Comparison of ENCODE assay signal across 1 cellular context in the genomic region with DNA sequence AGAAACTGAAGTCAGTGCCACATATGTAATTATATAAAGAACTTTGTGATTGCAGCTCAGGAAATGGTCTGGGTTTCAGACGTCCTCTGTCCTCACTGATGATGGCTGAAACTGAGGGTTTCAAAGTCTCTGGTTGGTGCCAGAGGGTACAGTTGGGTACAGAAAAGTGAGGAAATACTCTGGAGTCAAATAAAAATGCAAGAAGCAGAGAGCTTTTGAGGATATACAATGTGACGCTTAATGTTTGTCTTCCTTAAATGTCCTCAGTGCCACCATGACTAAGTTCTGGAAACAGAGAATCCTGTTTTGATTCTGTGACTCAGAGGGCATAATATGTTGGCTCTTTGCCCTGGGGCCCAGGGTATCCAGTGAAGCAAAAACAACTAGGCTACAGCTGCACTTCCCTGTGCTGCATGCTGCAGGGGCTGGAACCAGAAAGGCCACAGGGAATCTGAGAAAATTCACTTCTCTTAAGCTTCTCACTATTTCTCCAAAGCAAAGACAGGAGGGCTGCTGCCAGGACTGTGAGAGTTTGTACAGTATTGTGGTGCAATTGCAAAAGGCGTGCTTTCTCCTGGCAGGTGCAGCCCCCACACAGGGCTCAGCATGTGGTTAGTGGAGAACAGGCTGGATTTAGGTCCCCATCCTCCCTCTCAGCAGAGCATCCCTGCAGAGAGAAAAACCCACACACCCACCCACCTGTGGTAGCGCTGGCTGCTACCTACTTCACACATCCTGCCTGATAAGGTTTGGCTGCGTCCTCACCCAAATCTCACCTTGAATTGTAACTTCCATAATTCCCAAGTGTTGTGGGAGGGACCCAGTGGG.
TF ChIP-seq lines count a peak whose summit lies in the region.

No MANE protein-coding gene starts in this region.

TF ChIP-seq in SK-N-SH, 30 proteins besides CTCF, POLR2A, EP300 and RAD21 (continued from another document):
- TF ChIP-seq YY1 (IDR thresholded peaks at IDR 0.05; ENCODE audit: low read depth) = no peak
- TF ChIP-seq TAF1 (IDR thresholded peaks at IDR 0.05; ENCODE audit: borderline replicate concordance, low read depth, low read length) = no peak
- TF ChIP-seq MEF2A (IDR thresholded peaks at IDR 0.05; ENCODE audit: borderline replicate concordance, low read depth) = 0 out of 2 replicates have a peak, but pooled peaks have one; percentile 44
- TF ChIP-seq RXRA (IDR thresholded peaks at IDR 0.05; ENCODE audit: borderline replicate concordance, low read depth) = peak; percentile 81
- TF ChIP-seq, protein P1, sequence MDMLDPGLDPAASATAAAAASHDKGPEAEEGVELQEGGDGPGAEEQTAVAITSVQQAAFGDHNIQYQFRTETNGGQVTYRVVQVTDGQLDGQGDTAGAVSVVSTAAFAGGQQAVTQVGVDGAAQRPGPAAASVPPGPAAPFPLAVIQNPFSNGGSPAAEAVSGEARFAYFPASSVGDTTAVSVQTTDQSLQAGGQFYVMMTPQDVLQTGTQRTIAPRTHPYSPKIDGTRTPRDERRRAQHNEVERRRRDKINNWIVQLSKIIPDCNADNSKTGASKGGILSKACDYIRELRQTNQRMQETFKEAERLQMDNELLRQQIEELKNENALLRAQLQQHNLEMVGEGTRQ (IDR thresholded peaks at IDR 0.05; ENCODE audit: borderline replicate concordance, low read depth, low read length) = no peak
- TF ChIP-seq ELF1 (IDR thresholded peaks at IDR 0.05) = 0 out of 2 replicates have a peak, but pooled peaks have one; percentile 10
- TF ChIP-seq RCOR1 (IDR thresholded peaks at IDR 0.05; ENCODE audit: low read length) = no peak
- TF ChIP-seq JUND (IDR thresholded peaks at IDR 0.05) = peak; percentile 89
- peak; percentile 81 for TF ChIP-seq PBX3 (IDR thresholded peaks at IDR 0.05)
